In the genomic region with DNA sequence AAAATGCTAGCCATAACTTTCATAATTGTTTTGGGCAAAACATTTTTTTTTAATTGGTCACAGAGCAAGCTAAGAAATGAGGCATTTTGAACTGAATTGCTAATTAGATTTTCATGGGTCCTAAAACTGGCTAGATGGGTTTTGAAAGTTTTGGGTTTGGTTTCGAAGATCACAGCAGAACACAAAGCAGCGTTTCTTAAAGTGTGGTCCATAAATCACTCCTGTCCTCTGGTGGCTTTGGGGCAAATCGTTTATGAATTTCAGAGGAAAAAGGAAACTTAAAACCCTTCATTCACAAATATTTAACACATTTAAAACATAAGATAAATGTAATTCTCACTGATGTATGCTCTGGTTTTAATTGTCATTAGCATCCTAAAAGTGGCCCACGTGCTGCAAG, we compare ENCODE assay signal across 21 cellular contexts.
"Had no signal": no experiment of that assay in that cellular context is flagged by ENCODE, and none has a peak within 500 bp of the region (broad histone marks: within the 10 kb centered on the region; RNA-seq: fewer than 3 reads in every experiment).

No MANE protein-coding gene starts in this region.

- H3K9me3 ChIP-seq: ascending aorta had no signal

- H3K4me1 Mint-ChIP-seq: activated naive CD8-positive, alpha-beta T cell treated with anti-CD3 and anti-CD28 coated beads, Interleukin-2, amount 50 U/mL, for 24 hours; natural killer cell had no signal

- H3K27me3 Mint-ChIP-seq: activated naive CD8-positive, alpha-beta T cell treated with anti-CD3 and anti-CD28 coated beads, Interleukin-2, amount 50 U/mL, for 24 hours; effector memory CD8-positive, alpha-beta T cell; stimulated activated naive CD8-positive, alpha-beta T cell treated with anti-CD3 and anti-CD28 coated beads, Interleukin-15, Interleukin-2, amounts not matched to agents 100 ng/mL and 50 ng/mL, for 24 hours had no signal

- H3K27ac Mint-ChIP-seq: activated CD8-positive, alpha-beta T cell treated with anti-CD3 and anti-CD28 coated beads, Interleukin-2, amount 10 ng/mL, durations not matched to agents 7 days and 5 days; activated naive CD8-positive, alpha-beta T cell treated with anti-CD3 and anti-CD28 coated beads, Interleukin-2, amount 50 U/mL, for 24 hours; activated T-helper 1 cell treated with anti-CD3 and anti-CD28 coated beads, Interleukin-12 subunit alpha, Interleukin-12 subunit beta, Interleukin-2, Interleukin-4 antibody, amounts not matched to agents 30 ng/mL and 10 ng/mL and 1 ng/mL, durations not matched to agents 14 hours and 24 hours and 36 hours; effector memory CD8-positive, alpha-beta T cell; natural killer cell; progenitor cell of endocrine pancreas; stimulated activated naive CD8-positive, alpha-beta T cell treated with anti-CD3 and anti-CD28 coated beads, Interleukin-15, Interleukin-2, amounts not matched to agents 100 ng/mL and 50 ng/mL, for 24 hours had no signal

- H3K27me3 ChIP-seq: ascending aorta had no signal

- DNase-seq: activated CD4-positive, alpha-beta T cell treated with anti-CD3 and anti-CD28 coated beads for 48 hours; activated CD8-positive, alpha-beta memory T cell treated with anti-CD3 and anti-CD28 coated beads, Interleukin-2, amount 50 U/mL, for 48 hours; activated CD8-positive, alpha-beta T cell treated with anti-CD3 and anti-CD28 coated beads, Interleukin-2, amount 10 ng/mL, durations not matched to agents 7 days and 5 days; activated naive CD4-positive, alpha-beta T cell treated with Interleukin-2 at 50 U/mL for 16 hours; activated naive CD8-positive, alpha-beta T cell treated with anti-CD3 and anti-CD28 coated beads, Interleukin-2, amount 50 U/mL, for 24 hours; cortex of kidney; effector memory CD8-positive, alpha-beta T cell; head of caudate nucleus; mammary epithelial cell; natural killer cell; nucleus accumbens; stimulated activated CD4-positive, alpha-beta T cell treated with anti-CD3 and anti-CD28 coated beads, Interleukin-12 subunit alpha, Interleukin-12 subunit beta, amount 100 ng/mL, for 4 hours; stimulated activated CD4-positive, alpha-beta T cell treated with anti-CD3 and anti-CD28 coated beads, Interleukin-2, amount 100 ng/mL, for 48 hours; T-helper 1 cell had no signal

- H3K4me3 Mint-ChIP-seq: activated CD8-positive, alpha-beta T cell treated with anti-CD3 and anti-CD28 coated beads, Interleukin-2, amount 10 ng/mL, durations not matched to agents 7 days and 5 days; activated naive CD8-positive, alpha-beta T cell treated with anti-CD3 and anti-CD28 coated beads, Interleukin-2, amount 50 U/mL, for 24 hours; activated T-helper 1 cell treated with anti-CD3 and anti-CD28 coated beads, Interleukin-12 subunit alpha, Interleukin-12 subunit beta, Interleukin-2, Interleukin-4 antibody, amounts not matched to agents 30 ng/mL and 10 ng/mL and 1 ng/mL, durations not matched to agents 14 hours and 24 hours and 36 hours; effector memory CD8-positive, alpha-beta T cell; natural killer cell; stimulated activated naive CD8-positive, alpha-beta T cell treated with anti-CD3 and anti-CD28 coated beads, Interleukin-15, Interleukin-2, amounts not matched to agents 100 ng/mL and 50 ng/mL, for 24 hours had no signal

- H3K4me3 ChIP-seq: ascending aorta, cardiac muscle cell had no signal

- ATAC-seq: activated CD8-positive, alpha-beta T cell treated with anti-CD3 and anti-CD28 coated beads, Interleukin-2, amount 10 ng/mL, durations not matched to agents 7 days and 5 days; activated naive CD8-positive, alpha-beta T cell treated with anti-CD3 and anti-CD28 coated beads, Interleukin-2, amount 50 U/mL, for 24 hours; effector memory CD8-positive, alpha-beta T cell; natural killer cell; sciatic nerve had no signal

- H3K9me3 Mint-ChIP-seq: activated T-helper 1 cell treated with anti-CD3 and anti-CD28 coated beads, Interleukin-12 subunit alpha, Interleukin-12 subunit beta, Interleukin-2, Interleukin-4 antibody, amounts not matched to agents 30 ng/mL and 10 ng/mL and 1 ng/mL, durations not matched to agents 14 hours and 24 hours and 36 hours; stimulated activated naive CD8-positive, alpha-beta T cell treated with anti-CD3 and anti-CD28 coated beads, Interleukin-15, Interleukin-2, amounts not matched to agents 100 ng/mL and 50 ng/mL, for 24 hours had no signal

- H3K36me3 ChIP-seq: ascending aorta, cardiac muscle cell had no signal

- H3K27ac ChIP-seq: ascending aorta, cardiac muscle cell, epithelial cell of prostate had no signal
